Comparison of ENCODE assay signal across 28 cellular contexts in the genomic region with DNA sequence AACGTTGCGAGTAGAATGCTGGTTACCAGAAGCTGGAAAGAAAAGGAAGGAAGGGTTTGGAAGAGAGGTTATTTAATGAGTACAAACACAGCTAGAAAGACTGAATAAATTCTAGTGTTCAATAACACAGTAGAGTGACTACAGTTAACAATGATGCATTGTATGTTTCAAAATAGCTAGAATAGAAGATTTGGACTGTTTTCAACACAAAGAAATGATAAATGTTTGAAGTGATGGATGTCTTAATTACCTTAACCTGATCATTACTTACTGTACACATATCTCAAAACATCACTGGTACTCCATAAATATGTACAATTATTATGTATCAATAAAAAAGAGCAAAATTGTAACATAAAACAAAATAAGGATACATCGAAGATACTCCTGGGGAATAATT.
"Had no signal": no experiment of that assay in that cellular context is flagged by ENCODE, and none has a peak within 500 bp of the region (broad histone marks: within the 10 kb centered on the region; RNA-seq: fewer than 3 reads in every experiment).

No MANE protein-coding gene starts in this region.

- H3K36me3 ChIP-seq: adrenal gland, colonic mucosa, esophagus muscularis mucosa, gastroesophageal sphincter had no signal

- H3K4me3 ChIP-seq: adrenal gland, body of pancreas, colonic mucosa, esophagus muscularis mucosa, gastroesophageal sphincter had no signal

- H3K27me3 ChIP-seq: adrenal gland, body of pancreas, colonic mucosa, esophagus muscularis mucosa, foreskin keratinocyte, gastroesophageal sphincter had no signal

- ATAC-seq: activated CD4-positive, alpha-beta T cell treated with anti-CD3 and anti-CD28 coated beads for 36 hours; activated CD8-positive, alpha-beta memory T cell treated with anti-CD3 and anti-CD28 coated beads, Interleukin-2, amount 10 ng/mL, durations not matched to agents 7 days and 5 days; activated CD8-positive, alpha-beta T cell treated with anti-CD3 and anti-CD28 coated beads, Interleukin-2, amount 10 ng/mL, durations not matched to agents 7 days and 5 days; activated naive CD8-positive, alpha-beta T cell treated with anti-CD3 and anti-CD28 coated beads, Interleukin-2, amount 50 U/mL, for 24 hours; body of pancreas; foreskin keratinocyte; gastroesophageal sphincter had no signal

- H3K9me3 ChIP-seq: adrenal gland, body of pancreas, colonic mucosa, esophagus muscularis mucosa, gastroesophageal sphincter had no signal

- DNase-seq: activated CD4-positive, alpha-beta memory T cell treated with anti-CD3 and anti-CD28 coated beads for 36 hours; activated CD4-positive, alpha-beta T cell treated with anti-CD3 and anti-CD28 coated beads for 36 hours; activated CD4-positive, alpha-beta T cell treated with anti-CD3 and anti-CD28 coated beads, Interleukin-2, amount 10 ng/mL, durations not matched to agents 24 days and 14 days; activated CD4-positive, CD25-positive, alpha-beta regulatory T cell; activated CD4-positive, CD25-positive, alpha-beta regulatory T cell treated with anti-CD3 and anti-CD28 coated beads, Interleukin-2, amount 50 U/mL, for 72 hours; activated CD8-positive, alpha-beta memory T cell treated with anti-CD3 and anti-CD28 coated beads, Interleukin-2, amount 10 ng/mL, durations not matched to agents 7 days and 5 days; activated CD8-positive, alpha-beta memory T cell treated with anti-CD3 and anti-CD28 coated beads, Interleukin-2, amount 50 U/mL, for 4 hours; activated CD8-positive, alpha-beta T cell treated with anti-CD3 and anti-CD28 coated beads, Interleukin-2, amount 10 ng/mL, durations not matched to agents 7 days and 5 days; activated effector memory CD4-positive, alpha-beta T cell treated with anti-CD3 and anti-CD28 coated beads, Interleukin-2, amount 50 U/mL, for 16 hours; activated naive CD4-positive, alpha-beta T cell treated with anti-CD3 and anti-CD28 coated beads for 36 hours; activated naive CD8-positive, alpha-beta T cell treated with anti-CD3 and anti-CD28 coated beads for 36 hours; activated naive CD8-positive, alpha-beta T cell treated with anti-CD3 and anti-CD28 coated beads, Interleukin-2, amount 50 U/mL, for 24 hours; activated T-cell treated with anti-CD3 and anti-CD28 coated beads, Interleukin-2, amount 50 U/mL, for 1 hour; activated T-cell treated with anti-CD3 and anti-CD28 coated beads, Interleukin-2, amount 50 U/mL, for 48 hours; adrenal gland; aorta; body of pancreas; central memory CD4-positive, alpha-beta T cell; cerebellar nuclear complex; colonic mucosa; effector memory CD4-positive, alpha-beta T cell; erythroblast; foreskin keratinocyte; glutamatergic neuron; T-helper 1 cell; T-helper 2 cell had no signal

- H3K4me1 ChIP-seq: adrenal gland, body of pancreas, colonic mucosa, esophagus muscularis mucosa, foreskin keratinocyte, gastroesophageal sphincter had no signal

- H3K27ac ChIP-seq: adrenal gland, body of pancreas, colonic mucosa, esophagus muscularis mucosa, foreskin keratinocyte, gastroesophageal sphincter had no signal
